Comparison of ENCODE assay signal across 7 cellular contexts in the genomic region with DNA sequence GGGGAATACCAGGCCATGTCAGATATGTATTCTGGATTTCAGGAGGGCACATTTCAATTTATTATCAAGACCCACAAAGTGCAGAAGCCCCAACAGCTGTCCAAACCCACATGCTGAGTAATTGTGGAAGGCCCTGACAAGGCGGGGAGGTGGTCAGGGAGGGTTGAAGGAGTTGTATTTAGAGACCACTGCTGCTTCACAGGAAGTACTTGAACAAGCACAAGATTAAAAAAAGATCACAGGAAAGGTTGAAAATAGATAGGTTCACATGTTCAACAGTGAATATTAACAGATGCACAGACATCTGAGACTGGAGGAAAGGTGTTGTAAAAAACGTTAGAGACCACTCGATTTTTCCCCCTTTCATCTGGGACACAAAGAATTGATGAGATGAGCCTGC. TPM values are rescaled to one million over a fixed set of nuclear protein-coding genes. Genes with fewer than 3 reads are reported as not detected.
DNase-seq lines count a peak whose midpoint lies in the region; ATAC-seq and TF ChIP-seq lines count a peak whose summit lies in the region.

No MANE protein-coding gene starts in this region.

- H3K9me3 Mint-ChIP-seq in neural progenitor cell = no peaks in the 10 kb centered on the region

- H3K36me3 ChIP-seq in KMS-11 (ENCODE audit: insufficient read depth) (no peaks in the 10 kb centered on the region), neural progenitor cell (no peaks in the 10 kb centered on the region)

- H3K36me3 Mint-ChIP-seq in neural progenitor cell = no peaks in the 10 kb centered on the region

- DNase-seq in neural progenitor cell (ENCODE audit: low spot score) (no peak), HuH-7 (ENCODE audit: low spot score) (no peak), cerebellum (ENCODE audit: low spot score) (no peak)
- DNase-seq in effector CD8-positive, alpha-beta T cell (lab: John Stamatoyannopoulos, UW) = no peak

- H3K27me3 ChIP-seq in KMS-11 (ENCODE audit: insufficient read depth, low read depth) (no peaks in the 10 kb centered on the region), neural progenitor cell (no peaks in the 10 kb centered on the region)

- no peak for TF ChIP-seq CTCF in KMS-11 (conservative IDR thresholded peaks at IDR 0.05; ENCODE audit: low read depth, low read length)
- no peak for TF ChIP-seq CTCF in neural progenitor cell (IDR thresholded peaks at IDR 0.05)

- H3K9ac ChIP-seq in KMS-11 = peak overlapping the region; percentile 18; the same call in 1 of the 2 replicates
- H3K9ac ChIP-seq in neural progenitor cell = no peak overlapping the region

- peak overlapping the region; percentile 65 for H3K27ac ChIP-seq in KMS-11
- no peak overlapping the region for H3K27ac ChIP-seq in neural progenitor cell

- H3F3A ChIP-seq in neural progenitor cell (ENCODE audit: low read depth) = peaks cover 10% of the 10 kb centered on the region

- peak; percentile 73 for ATAC-seq in GM19023 (IDR thresholded peaks at IDR 0.05; ENCODE audit: unreplicated experiment)
- peak; percentile 57 for ATAC-seq in HG02588 (IDR thresholded peaks at IDR 0.05; ENCODE audit: unreplicated experiment)

- H3K9me3 ChIP-seq in neural progenitor cell (ENCODE audit: low read depth) = no peaks in the 10 kb centered on the region

- peak overlapping the region; percentile 12 for H3K27ac Mint-ChIP-seq in neural progenitor cell

- H2AFZ ChIP-seq in KMS-11 (ENCODE audit: low read depth) (no peak overlapping the region), neural progenitor cell (replicated peaks) (no peak overlapping the region)

- H3K4me2 ChIP-seq in KMS-11 (peak overlapping the region; percentile 54), neural progenitor cell (no peak overlapping the region)

- H3K27me3 Mint-ChIP-seq in neural progenitor cell (ENCODE audit: insufficient read depth, low read depth) = no peaks in the 10 kb centered on the region

- H3K4me3 ChIP-seq in KMS-11 (IDR thresholded peaks at IDR 0.05; ENCODE audit: insufficient read depth, low read depth, low read length) (no peak overlapping the region), neural progenitor cell (no peak overlapping the region)

- H4K20me1 ChIP-seq in KMS-11 (ENCODE audit: insufficient read depth) (no peaks in the 10 kb centered on the region), neural progenitor cell (ENCODE audit: low read depth) (no peaks in the 10 kb centered on the region)

- H3K4me1 ChIP-seq in KMS-11 (ENCODE audit: low read depth, poor library complexity, severe bottlenecking) (peaks cover 65% of the 10 kb centered on the region), neural progenitor cell (peaks cover 73% of the 10 kb centered on the region)

- H3K4me3 Mint-ChIP-seq in neural progenitor cell = no peak overlapping the region

- H3K79me2 ChIP-seq in KMS-11 (ENCODE audit: insufficient read depth, low read depth) = no peaks in the 10 kb centered on the region
- peaks cover 36% of the 10 kb centered on the region for H3K79me2 ChIP-seq in neural progenitor cell (ENCODE audit: low read depth)

- peaks cover 37% of the 10 kb centered on the region for H3K4me1 Mint-ChIP-seq in neural progenitor cell

RNA-seq across cellular contexts. Expression of gene ATP8A1, which starts 17.9 kb away (rescaled TPM):
- total RNA-seq in neural progenitor cell (ENCODE audit: low replicate concordance) = 27.6 and 46.1 TPM in 2 replicates
- 174 TPM for total RNA-seq in cerebellum
